Comparison of ENCODE assay signal across 1 cellular context in the genomic region with DNA sequence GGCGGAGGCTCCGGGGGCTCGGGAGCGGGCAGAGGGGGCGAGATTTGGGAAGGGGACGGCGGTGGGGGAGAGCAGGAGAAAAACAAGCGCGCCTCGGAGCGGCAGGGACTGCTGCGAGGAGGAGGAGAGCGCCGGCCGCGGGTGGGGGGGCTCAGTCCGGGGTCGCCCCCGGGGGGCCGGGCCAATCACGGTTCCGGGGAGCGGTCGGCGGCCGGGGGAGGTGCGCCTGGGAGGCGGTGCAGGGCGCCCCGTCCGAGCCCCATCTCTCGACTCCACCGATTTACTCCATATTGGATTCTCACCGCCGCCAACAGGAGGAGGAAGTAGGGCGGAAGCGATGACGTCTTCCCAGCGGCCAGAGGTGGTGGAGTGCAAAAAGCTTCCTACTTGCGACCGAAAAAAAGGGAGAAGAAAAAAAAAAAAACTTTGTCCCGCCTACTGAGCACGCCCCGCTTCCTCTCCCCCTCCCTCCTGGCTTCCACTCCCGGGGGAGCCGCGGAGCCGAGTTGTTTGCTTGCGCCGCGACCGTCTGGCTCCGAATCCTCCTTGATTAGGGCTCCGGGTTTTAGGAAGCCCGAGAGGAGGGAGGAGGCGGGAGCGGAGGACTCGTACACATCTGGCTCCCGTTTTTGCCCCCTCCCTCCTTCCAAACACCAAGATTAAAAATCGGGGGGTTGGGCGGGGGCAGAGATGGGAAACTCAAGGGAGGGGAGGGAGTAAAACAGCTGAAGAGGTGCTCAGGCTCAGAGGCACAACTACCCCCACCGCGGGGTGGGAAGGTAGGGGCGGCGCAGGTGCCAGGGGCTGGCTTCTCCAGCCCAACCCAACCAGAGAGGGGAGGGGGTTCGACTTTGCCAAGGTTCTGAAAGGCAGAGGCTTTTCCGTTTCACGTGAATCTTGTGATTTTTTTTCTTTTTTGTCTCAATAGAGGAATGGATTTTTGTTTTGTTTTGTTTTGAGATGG.
TF ChIP-seq lines count a peak whose summit lies in the region.

SPRED2 (minus strand) TSS at position 373 of the 964 bp plus-strand sequence. CDS start 612 bp downstream, outside the sequence.

TF ChIP-seq in HepG2, 621 proteins besides CTCF, POLR2A, EP300 and RAD21 (continued from another document and continues in another):
- TF ChIP-seq ZNF143 (CRISPR knock-in tag; IDR thresholded peaks at IDR 0.05) (no peak), TFE3 (CRISPR knock-in tag; IDR thresholded peaks at IDR 0.05) (peak; percentile 78), TCF12 (IDR thresholded peaks at IDR 0.05) (no peak), TCF12 (CRISPR knock-in tag; IDR thresholded peaks at IDR 0.05) (no peak; the same call in 1 of the 2 replicates), ZNF460 (CRISPR knock-in tag; IDR thresholded peaks at IDR 0.05; ENCODE audit: borderline replicate concordance) (no peak), HDAC2 (CRISPR knock-in tag; IDR thresholded peaks at IDR 0.05) (peak; percentile 88), CERS6 (CRISPR knock-in tag; IDR thresholded peaks at IDR 0.05) (no peak), IRX3 (CRISPR knock-in tag; IDR thresholded peaks at IDR 0.05; ENCODE audit: borderline replicate concordance, low read depth) (no peak), DDIT3 (CRISPR knock-in tag; IDR thresholded peaks at IDR 0.05) (no peak), ZNF644 (CRISPR knock-in tag; IDR thresholded peaks at IDR 0.05; ENCODE audit: low read depth) (peak; percentile 30; the same call in 1 of the 2 replicates), MYC (CRISPR knock-in tag; IDR thresholded peaks at IDR 0.05; ENCODE audit: borderline replicate concordance) (peak; percentile 89), SMYD3 (CRISPR knock-in tag; IDR thresholded peaks at IDR 0.05) (0 out of 2 replicates have a peak, but pooled peaks have one; percentile 47), HMG20B (CRISPR knock-in tag; conservative IDR thresholded peaks at IDR 0.05) (peak; percentile 92), ZNF773 (CRISPR knock-in tag; IDR thresholded peaks at IDR 0.05; ENCODE audit: borderline replicate concordance) (no peak), NFIB (CRISPR knock-in tag; IDR thresholded peaks at IDR 0.05; ENCODE audit: borderline replicate concordance) (no peak), USF2 (IDR thresholded peaks at IDR 0.05; ENCODE audit: low read depth, low read length) (no peak), USF2 (CRISPR knock-in tag; IDR thresholded peaks at IDR 0.05; ENCODE audit: borderline replicate concordance) (no peak), ZNF367 (CRISPR knock-in tag; IDR thresholded peaks at IDR 0.05; ENCODE audit: borderline replicate concordance) (no peak), BHLHE40 (IDR thresholded peaks at IDR 0.05; ENCODE audit: low read length) (peak; percentile 64), TRAFD1 (CRISPR knock-in tag; IDR thresholded peaks at IDR 0.05; ENCODE audit: borderline replicate concordance) (no peak), ZNF878 (CRISPR knock-in tag; IDR thresholded peaks at IDR 0.05) (no peak), SIN3A (IDR thresholded peaks at IDR 0.05; ENCODE audit: borderline replicate concordance, low read depth, low read length) (peak; percentile 81; the same call in 1 of the 2 replicates), ZBTB42 (CRISPR knock-in tag; IDR thresholded peaks at IDR 0.05) (peak; percentile 97), ZFP37 (CRISPR knock-in tag; IDR thresholded peaks at IDR 0.05; ENCODE audit: borderline replicate concordance) (peak; percentile 83; the same call in 1 of the 2 replicates), PRMT3 (CRISPR knock-in tag; IDR thresholded peaks at IDR 0.05; ENCODE audit: borderline replicate concordance, low read depth) (no peak), SETDB1 (CRISPR knock-in tag; IDR thresholded peaks at IDR 0.05; ENCODE audit: borderline replicate concordance) (no peak)
- TF ChIP-seq, protein P1, sequence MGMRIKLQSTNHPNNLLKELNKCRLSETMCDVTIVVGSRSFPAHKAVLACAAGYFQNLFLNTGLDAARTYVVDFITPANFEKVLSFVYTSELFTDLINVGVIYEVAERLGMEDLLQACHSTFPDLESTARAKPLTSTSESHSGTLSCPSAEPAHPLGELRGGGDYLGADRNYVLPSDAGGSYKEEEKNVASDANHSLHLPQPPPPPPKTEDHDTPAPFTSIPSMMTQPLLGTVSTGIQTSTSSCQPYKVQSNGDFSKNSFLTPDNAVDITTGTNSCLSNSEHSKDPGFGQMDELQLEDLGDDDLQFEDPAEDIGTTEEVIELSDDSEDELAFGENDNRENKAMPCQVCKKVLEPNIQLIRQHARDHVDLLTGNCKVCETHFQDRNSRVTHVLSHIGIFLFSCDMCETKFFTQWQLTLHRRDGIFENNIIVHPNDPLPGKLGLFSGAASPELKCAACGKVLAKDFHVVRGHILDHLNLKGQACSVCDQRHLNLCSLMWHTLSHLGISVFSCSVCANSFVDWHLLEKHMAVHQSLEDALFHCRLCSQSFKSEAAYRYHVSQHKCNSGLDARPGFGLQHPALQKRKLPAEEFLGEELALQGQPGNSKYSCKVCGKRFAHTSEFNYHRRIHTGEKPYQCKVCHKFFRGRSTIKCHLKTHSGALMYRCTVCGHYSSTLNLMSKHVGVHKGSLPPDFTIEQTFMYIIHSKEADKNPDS (CRISPR knock-in tag; IDR thresholded peaks at IDR 0.05): no peak
- TF ChIP-seq, protein P2, sequence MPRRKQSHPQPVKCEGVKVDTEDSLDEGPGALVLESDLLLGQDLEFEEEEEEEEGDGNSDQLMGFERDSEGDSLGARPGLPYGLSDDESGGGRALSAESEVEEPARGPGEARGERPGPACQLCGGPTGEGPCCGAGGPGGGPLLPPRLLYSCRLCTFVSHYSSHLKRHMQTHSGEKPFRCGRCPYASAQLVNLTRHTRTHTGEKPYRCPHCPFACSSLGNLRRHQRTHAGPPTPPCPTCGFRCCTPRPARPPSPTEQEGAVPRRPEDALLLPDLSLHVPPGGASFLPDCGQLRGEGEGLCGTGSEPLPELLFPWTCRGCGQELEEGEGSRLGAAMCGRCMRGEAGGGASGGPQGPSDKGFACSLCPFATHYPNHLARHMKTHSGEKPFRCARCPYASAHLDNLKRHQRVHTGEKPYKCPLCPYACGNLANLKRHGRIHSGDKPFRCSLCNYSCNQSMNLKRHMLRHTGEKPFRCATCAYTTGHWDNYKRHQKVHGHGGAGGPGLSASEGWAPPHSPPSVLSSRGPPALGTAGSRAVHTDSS (CRISPR knock-in tag; conservative IDR thresholded peaks at IDR 0.05): no peak
- TF ChIP-seq, protein P3, sequence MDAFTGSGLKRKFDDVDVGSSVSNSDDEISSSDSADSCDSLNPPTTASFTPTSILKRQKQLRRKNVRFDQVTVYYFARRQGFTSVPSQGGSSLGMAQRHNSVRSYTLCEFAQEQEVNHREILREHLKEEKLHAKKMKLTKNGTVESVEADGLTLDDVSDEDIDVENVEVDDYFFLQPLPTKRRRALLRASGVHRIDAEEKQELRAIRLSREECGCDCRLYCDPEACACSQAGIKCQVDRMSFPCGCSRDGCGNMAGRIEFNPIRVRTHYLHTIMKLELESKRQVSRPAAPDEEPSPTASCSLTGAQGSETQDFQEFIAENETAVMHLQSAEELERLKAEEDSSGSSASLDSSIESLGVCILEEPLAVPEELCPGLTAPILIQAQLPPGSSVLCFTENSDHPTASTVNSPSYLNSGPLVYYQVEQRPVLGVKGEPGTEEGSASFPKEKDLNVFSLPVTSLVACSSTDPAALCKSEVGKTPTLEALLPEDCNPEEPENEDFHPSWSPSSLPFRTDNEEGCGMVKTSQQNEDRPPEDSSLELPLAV (CRISPR knock-in tag; conservative IDR thresholded peaks at IDR 0.05; ENCODE audit: low read depth): no peak; the same call in 1 of the 2 replicates
- TF ChIP-seq, protein P4, sequence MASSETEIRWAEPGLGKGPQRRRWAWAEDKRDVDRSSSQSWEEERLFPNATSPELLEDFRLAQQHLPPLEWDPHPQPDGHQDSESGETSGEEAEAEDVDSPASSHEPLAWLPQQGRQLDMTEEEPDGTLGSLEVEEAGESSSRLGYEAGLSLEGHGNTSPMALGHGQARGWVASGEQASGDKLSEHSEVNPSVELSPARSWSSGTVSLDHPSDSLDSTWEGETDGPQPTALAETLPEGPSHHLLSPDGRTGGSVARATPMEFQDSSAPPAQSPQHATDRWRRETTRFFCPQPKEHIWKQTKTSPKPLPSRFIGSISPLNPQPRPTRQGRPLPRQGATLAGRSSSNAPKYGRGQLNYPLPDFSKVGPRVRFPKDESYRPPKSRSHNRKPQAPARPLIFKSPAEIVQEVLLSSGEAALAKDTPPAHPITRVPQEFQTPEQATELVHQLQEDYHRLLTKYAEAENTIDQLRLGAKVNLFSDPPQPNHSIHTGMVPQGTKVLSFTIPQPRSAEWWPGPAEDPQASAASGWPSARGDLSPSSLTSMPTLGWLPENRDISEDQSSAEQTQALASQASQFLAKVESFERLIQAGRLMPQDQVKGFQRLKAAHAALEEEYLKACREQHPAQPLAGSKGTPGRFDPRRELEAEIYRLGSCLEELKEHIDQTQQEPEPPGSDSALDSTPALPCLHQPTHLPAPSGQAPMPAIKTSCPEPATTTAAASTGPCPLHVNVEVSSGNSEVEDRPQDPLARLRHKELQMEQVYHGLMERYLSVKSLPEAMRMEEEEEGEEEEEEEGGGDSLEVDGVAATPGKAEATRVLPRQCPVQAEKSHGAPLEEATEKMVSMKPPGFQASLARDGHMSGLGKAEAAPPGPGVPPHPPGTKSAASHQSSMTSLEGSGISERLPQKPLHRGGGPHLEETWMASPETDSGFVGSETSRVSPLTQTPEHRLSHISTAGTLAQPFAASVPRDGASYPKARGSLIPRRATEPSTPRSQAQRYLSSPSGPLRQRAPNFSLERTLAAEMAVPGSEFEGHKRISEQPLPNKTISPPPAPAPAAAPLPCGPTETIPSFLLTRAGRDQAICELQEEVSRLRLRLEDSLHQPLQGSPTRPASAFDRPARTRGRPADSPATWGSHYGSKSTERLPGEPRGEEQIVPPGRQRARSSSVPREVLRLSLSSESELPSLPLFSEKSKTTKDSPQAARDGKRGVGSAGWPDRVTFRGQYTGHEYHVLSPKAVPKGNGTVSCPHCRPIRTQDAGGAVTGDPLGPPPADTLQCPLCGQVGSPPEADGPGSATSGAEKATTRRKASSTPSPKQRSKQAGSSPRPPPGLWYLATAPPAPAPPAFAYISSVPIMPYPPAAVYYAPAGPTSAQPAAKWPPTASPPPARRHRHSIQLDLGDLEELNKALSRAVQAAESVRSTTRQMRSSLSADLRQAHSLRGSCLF (CRISPR knock-in tag; IDR thresholded peaks at IDR 0.05; ENCODE audit: borderline replicate concordance): no peak
- TF ChIP-seq, protein P5, sequence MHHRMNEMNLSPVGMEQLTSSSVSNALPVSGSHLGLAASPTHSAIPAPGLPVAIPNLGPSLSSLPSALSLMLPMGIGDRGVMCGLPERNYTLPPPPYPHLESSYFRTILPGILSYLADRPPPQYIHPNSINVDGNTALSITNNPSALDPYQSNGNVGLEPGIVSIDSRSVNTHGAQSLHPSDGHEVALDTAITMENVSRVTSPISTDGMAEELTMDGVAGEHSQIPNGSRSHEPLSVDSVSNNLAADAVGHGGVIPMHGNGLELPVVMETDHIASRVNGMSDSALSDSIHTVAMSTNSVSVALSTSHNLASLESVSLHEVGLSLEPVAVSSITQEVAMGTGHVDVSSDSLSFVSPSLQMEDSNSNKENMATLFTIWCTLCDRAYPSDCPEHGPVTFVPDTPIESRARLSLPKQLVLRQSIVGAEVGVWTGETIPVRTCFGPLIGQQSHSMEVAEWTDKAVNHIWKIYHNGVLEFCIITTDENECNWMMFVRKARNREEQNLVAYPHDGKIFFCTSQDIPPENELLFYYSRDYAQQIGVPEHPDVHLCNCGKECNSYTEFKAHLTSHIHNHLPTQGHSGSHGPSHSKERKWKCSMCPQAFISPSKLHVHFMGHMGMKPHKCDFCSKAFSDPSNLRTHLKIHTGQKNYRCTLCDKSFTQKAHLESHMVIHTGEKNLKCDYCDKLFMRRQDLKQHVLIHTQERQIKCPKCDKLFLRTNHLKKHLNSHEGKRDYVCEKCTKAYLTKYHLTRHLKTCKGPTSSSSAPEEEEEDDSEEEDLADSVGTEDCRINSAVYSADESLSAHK (CRISPR knock-in tag; IDR thresholded peaks at IDR 0.05; ENCODE audit: borderline replicate concordance): no peak
